Comparison of ENCODE assay signal across 2 cellular contexts in the genomic region with DNA sequence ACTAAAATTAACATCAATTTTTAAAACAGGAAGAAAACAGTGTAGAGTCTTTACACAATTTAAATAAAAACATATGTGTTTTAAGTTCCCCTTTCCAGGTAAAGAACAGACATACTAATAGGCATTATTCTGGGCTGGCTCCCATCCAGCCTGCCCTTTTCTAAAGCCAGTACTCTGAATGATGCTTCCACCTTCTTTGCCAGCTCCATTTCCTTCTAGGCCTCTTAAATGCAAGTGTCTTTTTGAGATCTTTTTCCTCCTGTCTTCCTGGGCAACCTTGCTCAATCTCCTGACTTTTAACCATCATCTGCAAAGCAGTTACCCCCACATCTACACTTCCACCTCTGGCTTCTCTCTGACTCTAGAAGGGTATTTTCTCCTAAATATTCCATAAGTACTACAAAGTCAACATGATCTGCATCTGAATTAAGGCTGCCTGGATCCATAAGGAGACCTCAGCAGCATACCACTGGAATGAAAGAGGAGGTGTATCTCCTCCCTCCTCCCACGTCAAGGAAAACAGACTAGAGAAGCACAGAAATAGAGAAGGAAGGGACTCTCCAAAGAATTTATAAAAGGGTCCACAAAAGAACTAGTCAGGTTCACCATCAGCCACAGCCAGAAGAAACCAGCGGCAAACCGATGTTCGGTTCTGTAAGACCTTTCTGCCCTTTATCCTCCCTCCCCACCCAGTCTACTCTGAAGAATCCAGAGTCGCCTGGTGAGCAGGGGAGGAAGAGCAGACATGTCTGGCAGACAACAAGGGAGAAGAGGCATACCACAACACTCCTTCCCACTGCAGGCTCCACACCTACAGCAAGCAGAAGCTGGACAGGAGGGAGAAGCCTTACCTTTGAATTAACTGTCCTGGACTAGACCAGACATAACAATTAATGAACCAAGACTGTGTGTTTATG.
TF ChIP-seq lines count a peak whose summit lies in the region.

No MANE protein-coding gene starts in this region.

TF ChIP-seq in liver, 16 proteins besides CTCF, POLR2A, EP300 and RAD21:
- TF ChIP-seq HNF4G (IDR thresholded peaks at IDR 0.05) = no peak
- TF ChIP-seq YY1 (IDR thresholded peaks at IDR 0.05) = no peak
- no peak for TF ChIP-seq TAF1 (conservative IDR thresholded peaks at IDR 0.05)
- TF ChIP-seq HNF4A (conservative IDR thresholded peaks at IDR 0.05) = no peak
- TF ChIP-seq, protein P1, sequence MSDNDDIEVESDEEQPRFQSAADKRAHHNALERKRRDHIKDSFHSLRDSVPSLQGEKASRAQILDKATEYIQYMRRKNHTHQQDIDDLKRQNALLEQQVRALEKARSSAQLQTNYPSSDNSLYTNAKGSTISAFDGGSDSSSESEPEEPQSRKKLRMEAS (IDR thresholded peaks at IDR 0.05) = no peak
- TF ChIP-seq SP1 (IDR thresholded peaks at IDR 0.05) = no peak

TF ChIP-seq in HepG2, 621 proteins besides CTCF, POLR2A, EP300 and RAD21:
- TF ChIP-seq SP5 (CRISPR knock-in tag; IDR thresholded peaks at IDR 0.05; ENCODE audit: borderline replicate concordance, low read depth) (no peak), DPF2 (CRISPR knock-in tag; IDR thresholded peaks at IDR 0.05; ENCODE audit: borderline replicate concordance, low read depth) (no peak), ZNF20 (CRISPR knock-in tag; IDR thresholded peaks at IDR 0.05) (no peak), PITX1 (CRISPR knock-in tag; IDR thresholded peaks at IDR 0.05) (no peak), ZNF30 (CRISPR knock-in tag; IDR thresholded peaks at IDR 0.05) (no peak), KAT8 (CRISPR knock-in tag; IDR thresholded peaks at IDR 0.05) (no peak), TRIM24 (CRISPR knock-in tag; IDR thresholded peaks at IDR 0.05) (no peak), ZNF12 (CRISPR knock-in tag; IDR thresholded peaks at IDR 0.05) (no peak), ZNF354B (CRISPR knock-in tag; IDR thresholded peaks at IDR 0.05) (no peak), NBN (conservative IDR thresholded peaks at IDR 0.05) (no peak), ZNF569 (CRISPR knock-in tag; IDR thresholded peaks at IDR 0.05; ENCODE audit: borderline replicate concordance) (no peak), ISX (CRISPR knock-in tag; conservative IDR thresholded peaks at IDR 0.05) (no peak), IRX3 (CRISPR knock-in tag; IDR thresholded peaks at IDR 0.05; ENCODE audit: borderline replicate concordance, low read depth) (no peak), ZNF737 (CRISPR knock-in tag; IDR thresholded peaks at IDR 0.05; ENCODE audit: borderline replicate concordance) (no peak)
- TF ChIP-seq, protein P2, sequence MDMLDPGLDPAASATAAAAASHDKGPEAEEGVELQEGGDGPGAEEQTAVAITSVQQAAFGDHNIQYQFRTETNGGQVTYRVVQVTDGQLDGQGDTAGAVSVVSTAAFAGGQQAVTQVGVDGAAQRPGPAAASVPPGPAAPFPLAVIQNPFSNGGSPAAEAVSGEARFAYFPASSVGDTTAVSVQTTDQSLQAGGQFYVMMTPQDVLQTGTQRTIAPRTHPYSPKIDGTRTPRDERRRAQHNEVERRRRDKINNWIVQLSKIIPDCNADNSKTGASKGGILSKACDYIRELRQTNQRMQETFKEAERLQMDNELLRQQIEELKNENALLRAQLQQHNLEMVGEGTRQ (IDR thresholded peaks at IDR 0.05; ENCODE audit: low read depth, low read length) = no peak
- TF ChIP-seq, protein P2 (CRISPR knock-in tag; IDR thresholded peaks at IDR 0.05; ENCODE audit: borderline replicate concordance) = no peak
- TF ChIP-seq, protein P3, sequence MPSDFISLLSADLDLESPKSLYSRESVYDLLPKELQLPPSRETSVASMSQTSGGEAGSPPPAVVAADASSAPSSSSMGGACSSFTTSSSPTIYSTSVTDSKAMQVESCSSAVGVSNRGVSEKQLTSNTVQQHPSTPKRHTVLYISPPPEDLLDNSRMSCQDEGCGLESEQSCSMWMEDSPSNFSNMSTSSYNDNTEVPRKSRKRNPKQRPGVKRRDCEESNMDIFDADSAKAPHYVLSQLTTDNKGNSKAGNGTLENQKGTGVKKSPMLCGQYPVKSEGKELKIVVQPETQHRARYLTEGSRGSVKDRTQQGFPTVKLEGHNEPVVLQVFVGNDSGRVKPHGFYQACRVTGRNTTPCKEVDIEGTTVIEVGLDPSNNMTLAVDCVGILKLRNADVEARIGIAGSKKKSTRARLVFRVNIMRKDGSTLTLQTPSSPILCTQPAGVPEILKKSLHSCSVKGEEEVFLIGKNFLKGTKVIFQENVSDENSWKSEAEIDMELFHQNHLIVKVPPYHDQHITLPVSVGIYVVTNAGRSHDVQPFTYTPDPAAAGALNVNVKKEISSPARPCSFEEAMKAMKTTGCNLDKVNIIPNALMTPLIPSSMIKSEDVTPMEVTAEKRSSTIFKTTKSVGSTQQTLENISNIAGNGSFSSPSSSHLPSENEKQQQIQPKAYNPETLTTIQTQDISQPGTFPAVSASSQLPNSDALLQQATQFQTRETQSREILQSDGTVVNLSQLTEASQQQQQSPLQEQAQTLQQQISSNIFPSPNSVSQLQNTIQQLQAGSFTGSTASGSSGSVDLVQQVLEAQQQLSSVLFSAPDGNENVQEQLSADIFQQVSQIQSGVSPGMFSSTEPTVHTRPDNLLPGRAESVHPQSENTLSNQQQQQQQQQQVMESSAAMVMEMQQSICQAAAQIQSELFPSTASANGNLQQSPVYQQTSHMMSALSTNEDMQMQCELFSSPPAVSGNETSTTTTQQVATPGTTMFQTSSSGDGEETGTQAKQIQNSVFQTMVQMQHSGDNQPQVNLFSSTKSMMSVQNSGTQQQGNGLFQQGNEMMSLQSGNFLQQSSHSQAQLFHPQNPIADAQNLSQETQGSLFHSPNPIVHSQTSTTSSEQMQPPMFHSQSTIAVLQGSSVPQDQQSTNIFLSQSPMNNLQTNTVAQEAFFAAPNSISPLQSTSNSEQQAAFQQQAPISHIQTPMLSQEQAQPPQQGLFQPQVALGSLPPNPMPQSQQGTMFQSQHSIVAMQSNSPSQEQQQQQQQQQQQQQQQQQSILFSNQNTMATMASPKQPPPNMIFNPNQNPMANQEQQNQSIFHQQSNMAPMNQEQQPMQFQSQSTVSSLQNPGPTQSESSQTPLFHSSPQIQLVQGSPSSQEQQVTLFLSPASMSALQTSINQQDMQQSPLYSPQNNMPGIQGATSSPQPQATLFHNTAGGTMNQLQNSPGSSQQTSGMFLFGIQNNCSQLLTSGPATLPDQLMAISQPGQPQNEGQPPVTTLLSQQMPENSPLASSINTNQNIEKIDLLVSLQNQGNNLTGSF (CRISPR knock-in tag; IDR thresholded peaks at IDR 0.05) = no peak
- TF ChIP-seq, protein P4, sequence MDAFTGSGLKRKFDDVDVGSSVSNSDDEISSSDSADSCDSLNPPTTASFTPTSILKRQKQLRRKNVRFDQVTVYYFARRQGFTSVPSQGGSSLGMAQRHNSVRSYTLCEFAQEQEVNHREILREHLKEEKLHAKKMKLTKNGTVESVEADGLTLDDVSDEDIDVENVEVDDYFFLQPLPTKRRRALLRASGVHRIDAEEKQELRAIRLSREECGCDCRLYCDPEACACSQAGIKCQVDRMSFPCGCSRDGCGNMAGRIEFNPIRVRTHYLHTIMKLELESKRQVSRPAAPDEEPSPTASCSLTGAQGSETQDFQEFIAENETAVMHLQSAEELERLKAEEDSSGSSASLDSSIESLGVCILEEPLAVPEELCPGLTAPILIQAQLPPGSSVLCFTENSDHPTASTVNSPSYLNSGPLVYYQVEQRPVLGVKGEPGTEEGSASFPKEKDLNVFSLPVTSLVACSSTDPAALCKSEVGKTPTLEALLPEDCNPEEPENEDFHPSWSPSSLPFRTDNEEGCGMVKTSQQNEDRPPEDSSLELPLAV (CRISPR knock-in tag; conservative IDR thresholded peaks at IDR 0.05; ENCODE audit: low read depth) = no peak
- TF ChIP-seq, protein P5, sequence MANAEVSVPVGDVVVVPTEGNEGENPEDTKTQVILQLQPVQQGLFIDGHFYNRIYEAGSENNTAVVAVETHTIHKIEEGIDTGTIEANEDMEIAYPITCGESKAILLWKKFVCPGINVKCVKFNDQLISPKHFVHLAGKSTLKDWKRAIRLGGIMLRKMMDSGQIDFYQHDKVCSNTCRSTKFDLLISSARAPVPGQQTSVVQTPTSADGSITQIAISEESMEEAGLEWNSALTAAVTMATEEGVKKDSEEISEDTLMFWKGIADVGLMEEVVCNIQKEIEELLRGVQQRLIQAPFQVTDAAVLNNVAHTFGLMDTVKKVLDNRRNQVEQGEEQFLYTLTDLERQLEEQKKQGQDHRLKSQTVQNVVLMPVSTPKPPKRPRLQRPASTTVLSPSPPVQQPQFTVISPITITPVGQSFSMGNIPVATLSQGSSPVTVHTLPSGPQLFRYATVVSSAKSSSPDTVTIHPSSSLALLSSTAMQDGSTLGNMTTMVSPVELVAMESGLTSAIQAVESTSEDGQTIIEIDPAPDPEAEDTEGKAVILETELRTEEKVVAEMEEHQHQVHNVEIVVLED (CRISPR knock-in tag; IDR thresholded peaks at IDR 0.05; ENCODE audit: borderline replicate concordance) = no peak
- TF ChIP-seq, protein P6, sequence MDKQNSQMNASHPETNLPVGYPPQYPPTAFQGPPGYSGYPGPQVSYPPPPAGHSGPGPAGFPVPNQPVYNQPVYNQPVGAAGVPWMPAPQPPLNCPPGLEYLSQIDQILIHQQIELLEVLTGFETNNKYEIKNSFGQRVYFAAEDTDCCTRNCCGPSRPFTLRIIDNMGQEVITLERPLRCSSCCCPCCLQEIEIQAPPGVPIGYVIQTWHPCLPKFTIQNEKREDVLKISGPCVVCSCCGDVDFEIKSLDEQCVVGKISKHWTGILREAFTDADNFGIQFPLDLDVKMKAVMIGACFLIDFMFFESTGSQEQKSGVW (CRISPR knock-in tag; IDR thresholded peaks at IDR 0.05; ENCODE audit: borderline replicate concordance) = no peak
